23 cellular contexts compared by ENCODE assay signal in genomic region chr11:46341454-46341853, GRCh38. TPM values are rescaled to one million over a fixed set of nuclear protein-coding genes. Genes with fewer than 3 reads are reported as not detected.
A peak's percentile ranks its signal among the peaks of the same experiment; 100 is the strongest.
DNase-seq lines count a peak whose midpoint lies in the region; ATAC-seq and TF ChIP-seq lines count a peak whose summit lies in the region.
"Had no signal": no experiment of that assay in that cellular context is flagged by ENCODE, and none has a peak within 500 bp of the region (broad histone marks: within the 10 kb centered on the region; RNA-seq: fewer than 3 reads in every experiment).

No MANE protein-coding gene starts in this region.

- no peaks in the 10 kb centered on the region for H3K79me2 ChIP-seq in DND-41 (ENCODE audit: insufficient read depth, low read length)

- peak overlapping the region; percentile 33; the same call in 1 of the 2 replicates for H3K4me2 ChIP-seq in DND-41 (ENCODE audit: insufficient read depth, low read length)

- peak overlapping the region; percentile 75 for H2AFZ ChIP-seq in DND-41 (ENCODE audit: low read depth, low read length)

- H3K4me1 ChIP-seq in DND-41 (ENCODE audit: insufficient read depth, low read length) (peaks cover 27% of the 10 kb centered on the region), SJCRH30 (peaks cover 15% of the 10 kb centered on the region)
- peaks cover 13 to 95% of the 10 kb centered on the region in 2 donors for H3K4me1 ChIP-seq in naive thymus-derived CD4-positive, alpha-beta T cell (ENCODE audit: control insufficient read depth in 2 of 2, insufficient read depth in 2 of 2, low read length in 2 of 2)
- H3K4me1 ChIP-seq: uterus had no signal

- peak overlapping the region; percentile 32 for H3K27ac Mint-ChIP-seq in T-helper 2 cell treated with Interferon-gamma antibody and Interleukin-4, amounts not matched to agents 5 μg/mL and 100 μg/mL, for 36 hours
- H3K27ac Mint-ChIP-seq in naive thymus-derived CD4-positive, alpha-beta T cell, result peak overlapping the region; percentile 10 to 93 (median 86)
- H3K27ac Mint-ChIP-seq: activated CD8-positive, alpha-beta memory T cell treated with anti-CD3 and anti-CD28 coated beads, Interleukin-2, amount 10 ng/mL, durations not matched to agents 7 days and 5 days; activated T-helper 2 cell treated with anti-CD3 and anti-CD28 coated beads, Interferon-gamma antibody, Interleukin-2, Interleukin-4, amounts not matched to agents 10 μg/mL and 5 μg/mL and 100 μg/mL, durations not matched to agents 14 hours and 24 hours and 36 hours; nephron progenitor cell had no signal

- H3K27me3 ChIP-seq in DND-41 (ENCODE audit: insufficient read depth, low read length, poor library complexity) (no peaks in the 10 kb centered on the region), SJCRH30 (peaks cover 8% of the 10 kb centered on the region)
- H3K27me3 ChIP-seq in naive thymus-derived CD4-positive, alpha-beta T cell (ENCODE audit: control insufficient read depth in 2 of 2, insufficient read depth in 2 of 2, low read length in 2 of 2), result no peaks in the 10 kb centered on the region
- H3K27me3 ChIP-seq: uterus had no signal

- no peak for ATAC-seq in DND-41 (ENCODE audit: insufficient read depth, low read depth)
- no peak for ATAC-seq in naive thymus-derived CD4-positive, alpha-beta T cell
- ATAC-seq in HG03432 (IDR thresholded peaks at IDR 0.05; ENCODE audit: unreplicated experiment), result no peak
- ATAC-seq: activated CD8-positive, alpha-beta memory T cell treated with anti-CD3 and anti-CD28 coated beads, Interleukin-2, amount 10 ng/mL, durations not matched to agents 7 days and 5 days; Panc1; psoas muscle had no signal

- CTCF ChIA-PET in naive thymus-derived CD4-positive, alpha-beta T cell (lab: Charles Lee), result interaction anchor here (1.9 to 16.7 kb wide), 3 partner anchors 9 to 22 kb away, joined by 13 to 302 read pairs (median 95); no protein-coding TSS in a partner anchor

- H3K4me1 Mint-ChIP-seq in T-helper 2 cell treated with Interferon-gamma antibody and Interleukin-4, amounts not matched to agents 5 μg/mL and 100 μg/mL, for 36 hours (ENCODE audit: low read depth), result peaks cover 58% of the 10 kb centered on the region
- H3K4me1 Mint-ChIP-seq in naive thymus-derived CD4-positive, alpha-beta T cell, result peaks cover 60 to 100% (median 92%) of the 10 kb centered on the region in 7 donors

- H3K27ac ChIP-seq in DND-41 (ENCODE audit: low read length) (peak overlapping the region; percentile 72), cingulate gyrus (ENCODE audit: low read depth, low read length) (peak overlapping the region; percentile 15), SJCRH30 (no peak overlapping the region)
- peak overlapping the region; percentile 70 for H3K27ac ChIP-seq in naive thymus-derived CD4-positive, alpha-beta T cell (ENCODE audit: low read depth, low read length)
- H3K27ac ChIP-seq: psoas muscle had no signal

- peak overlapping the region; percentile 20 for H3K9ac ChIP-seq in DND-41 (ENCODE audit: low read depth, low read length)

- peaks cover 6% of the 10 kb centered on the region for H3K27me3 Mint-ChIP-seq in T-helper 2 cell treated with Interferon-gamma antibody and Interleukin-4, amounts not matched to agents 5 μg/mL and 100 μg/mL, for 36 hours (ENCODE audit: low read depth)
- peaks cover 0 to 3% (median 0%) of the 10 kb centered on the region in 5 donors for H3K27me3 Mint-ChIP-seq in naive thymus-derived CD4-positive, alpha-beta T cell
- H3K27me3 Mint-ChIP-seq: central memory CD8-positive, alpha-beta T cell had no signal

- intact Hi-C loops in naive thymus-derived CD4-positive, alpha-beta T cell (cut with micrococcal nuclease), result loop anchor here in 1 of 2 donors (10.0 kb wide), 1 partner anchor 1213 kb away; the partner anchor contains the start of gene CELF1

- no peak for DNase-seq in T-helper 2 cell treated with Interferon-gamma antibody and Interleukin-4, amounts not matched to agents 5 μg/mL and 100 μg/mL, for 36 hours (ENCODE audit: low spot score)
- no peak for DNase-seq in T-helper 2 cell
- no peak for DNase-seq in DND-41
- no peak for DNase-seq in naive thymus-derived CD4-positive, alpha-beta T cell
- no peak for DNase-seq in SJCRH30
- DNase-seq in NCI-H748 (lab: John Stamatoyannopoulos, UW; ENCODE audit: unreplicated experiment), result no peak
- DNase-seq: activated CD4-positive, alpha-beta T cell treated with anti-CD3 and anti-CD28 coated beads for 4 hours; activated CD8-positive, alpha-beta memory T cell treated with anti-CD3 and anti-CD28 coated beads, Interleukin-2, amount 10 ng/mL, durations not matched to agents 7 days and 5 days; C1 segment of cervical spinal cord; DMS53; effector memory CD4-positive, alpha-beta T cell; mammary epithelial cell; NCI-H1694 treated with DMSO at 0.1 percent for 48 hours; NCI-H226; nephron progenitor cell; psoas muscle; stimulated activated CD4-positive, alpha-beta T cell treated with anti-CD3 and anti-CD28 coated beads, Interleukin-4, amount 100 ng/mL, for 4 hours; uterus had no signal

- H3K4me3 ChIP-seq in DND-41 (ENCODE audit: low read depth in 1 of 2, low read length in 2 of 2), result no peak overlapping the region
- H3K4me3 ChIP-seq in naive thymus-derived CD4-positive, alpha-beta T cell (ENCODE audit: low read length), result peak overlapping the region; percentile 20
- no peak overlapping the region for H3K4me3 ChIP-seq in SJCRH30
- H3K4me3 ChIP-seq: psoas muscle, uterus had no signal

- no peak overlapping the region for H3K4me3 Mint-ChIP-seq in T-helper 2 cell treated with Interferon-gamma antibody and Interleukin-4, amounts not matched to agents 5 μg/mL and 100 μg/mL, for 36 hours
- peak overlapping the region in 9 of 10 donors; percentile 27 to 93 (median 67) for H3K4me3 Mint-ChIP-seq in naive thymus-derived CD4-positive, alpha-beta T cell
- H3K4me3 Mint-ChIP-seq: activated CD8-positive, alpha-beta memory T cell treated with anti-CD3 and anti-CD28 coated beads, Interleukin-2, amount 10 ng/mL, durations not matched to agents 7 days and 5 days; central memory CD8-positive, alpha-beta T cell; nephron progenitor cell had no signal

- H3K36me3 ChIP-seq in DND-41 (ENCODE audit: insufficient read depth, low read length) (no peaks in the 10 kb centered on the region), SJCRH30 (no peaks in the 10 kb centered on the region)
- no peaks in the 10 kb centered on the region for H3K36me3 ChIP-seq in naive thymus-derived CD4-positive, alpha-beta T cell (ENCODE audit: control insufficient read depth in 2 of 3, insufficient read depth in 3 of 3, low read length in 3 of 3)
- H3K36me3 ChIP-seq: uterus had no signal

- H3K9me3 ChIP-seq in DND-41 (ENCODE audit: insufficient read depth, low read length, severe bottlenecking), result no peaks in the 10 kb centered on the region
- no peaks in the 10 kb centered on the region for H3K9me3 ChIP-seq in naive thymus-derived CD4-positive, alpha-beta T cell (ENCODE audit: control insufficient read depth in 2 of 3, low read length in 3 of 3)
- no peaks in the 10 kb centered on the region for H3K9me3 ChIP-seq in SJCRH30 (replicated peaks)
- H3K9me3 ChIP-seq: psoas muscle, uterus had no signal

- POLR2A ChIA-PET in naive thymus-derived CD4-positive, alpha-beta T cell (lab: Charles Lee), result interaction anchor here (1.0 to 17.3 kb wide), 4 partner anchors 10 to 32 kb away, joined by 3 to 444 read pairs (median 114); no protein-coding TSS in a partner anchor

- H3K9me3 Mint-ChIP-seq in T-helper 2 cell treated with Interferon-gamma antibody and Interleukin-4, amounts not matched to agents 5 μg/mL and 100 μg/mL, for 36 hours, result no peaks in the 10 kb centered on the region
- H3K9me3 Mint-ChIP-seq in naive thymus-derived CD4-positive, alpha-beta T cell, result peaks cover 0 to 2% (median 0%) of the 10 kb centered on the region in 11 donors
- H3K9me3 Mint-ChIP-seq: activated T-helper 2 cell treated with anti-CD3 and anti-CD28 coated beads, Interferon-gamma antibody, Interleukin-2, Interleukin-4, amounts not matched to agents 10 μg/mL and 5 μg/mL and 100 μg/mL, durations not matched to agents 14 hours and 24 hours and 36 hours; central memory CD8-positive, alpha-beta T cell; nephron progenitor cell had no signal

- no peak for TF ChIP-seq CTCF in DND-41 (IDR thresholded peaks at IDR 0.05; ENCODE audit: borderline replicate concordance, extremely low read depth, low read length, poor library complexity, severe bottlenecking)

- peaks cover 2% of the 10 kb centered on the region for H3K36me3 Mint-ChIP-seq in T-helper 2 cell treated with Interferon-gamma antibody and Interleukin-4, amounts not matched to agents 5 μg/mL and 100 μg/mL, for 36 hours (ENCODE audit: low read depth)
- peaks cover 0 to 6% (median 0%) of the 10 kb centered on the region in 5 donors for H3K36me3 Mint-ChIP-seq in naive thymus-derived CD4-positive, alpha-beta T cell
- H3K36me3 Mint-ChIP-seq: activated CD8-positive, alpha-beta memory T cell treated with anti-CD3 and anti-CD28 coated beads, Interleukin-2, amount 10 ng/mL, durations not matched to agents 7 days and 5 days had no signal

- no peaks in the 10 kb centered on the region for H4K20me1 ChIP-seq in DND-41 (ENCODE audit: insufficient read depth, low read length)

RNA-seq across cellular contexts. Expression of gene DGKZ, which starts 5.8 kb away (rescaled TPM):
- total RNA-seq in naive thymus-derived CD4-positive, alpha-beta T cell, result 100 to 1,000 TPM; 146 to 291 (median 263) TPM
- 10 to 100 TPM; 41.5 to 70.5 TPM for polyA plus RNA-seq in naive thymus-derived CD4-positive, alpha-beta T cell
- total RNA-seq in SJCRH30 (2014; rRNA removed; shearing (Covaris generic)), result 34.2 and 42.1 TPM in 2 replicates

RNA-seq across cellular contexts. Expression of gene MDK, which starts 40.0 kb away (rescaled TPM):
- 10 to 100 TPM in 2 of 5 experiments, 1 to 10 TPM in 3; 4.9 to 13.5 (median 8.8) TPM for total RNA-seq in naive thymus-derived CD4-positive, alpha-beta T cell
- polyA plus RNA-seq in naive thymus-derived CD4-positive, alpha-beta T cell, result under 1 TPM in 1 of 2 donors, not detected in 1; 0.35 TPM
- total RNA-seq in SJCRH30 (2014; rRNA removed; shearing (Covaris generic)), result 122 and 142 TPM in 2 replicates

RNA-seq across cellular contexts. Expression of gene CHRM4, which starts 50.1 kb away (rescaled TPM):
- 1 to 10 TPM in 2 of 5 experiments, under 1 TPM in 1, not detected in 2; 0.48 to 3.5 (median 3.1) TPM for total RNA-seq in naive thymus-derived CD4-positive, alpha-beta T cell
- under 1 TPM; 0.15 to 0.17 TPM for polyA plus RNA-seq in naive thymus-derived CD4-positive, alpha-beta T cell
- 0.81 and 0.97 TPM in 2 replicates for total RNA-seq in SJCRH30 (2014; rRNA removed; shearing (Covaris generic))
- total RNA-seq: psoas muscle had no signal
- polyA plus RNA-seq: psoas muscle had no signal
